In the genomic region with DNA sequence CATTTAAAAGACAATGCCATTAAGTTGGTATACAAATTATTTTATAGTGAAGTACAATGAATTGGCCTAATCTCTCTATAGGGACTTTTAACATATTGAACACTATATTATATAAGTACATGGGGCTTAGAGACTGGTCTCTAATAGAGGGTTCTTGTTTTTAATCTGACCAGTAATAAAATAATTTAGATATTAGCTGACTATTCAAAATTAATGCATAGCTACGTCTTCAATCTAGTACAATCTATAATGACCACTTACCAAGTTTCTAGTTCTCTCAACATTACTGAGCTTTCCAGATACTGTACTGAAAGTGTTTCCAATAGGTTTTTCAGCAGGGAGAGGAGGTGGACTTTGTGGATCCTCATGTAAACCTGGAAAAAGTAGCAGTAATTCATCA, we compare ENCODE assay signal across 8 cellular contexts.
"Had no signal": no experiment of that assay in that cellular context is flagged by ENCODE, and none has a peak within 500 bp of the region (broad histone marks: within the 10 kb centered on the region; RNA-seq: fewer than 3 reads in every experiment).

No MANE protein-coding gene starts in this region.

- H2AFZ ChIP-seq: GM23338 had no signal

- ATAC-seq: GM23338 had no signal

- H3K27ac ChIP-seq: HL-60 had no signal

- FAIRE-seq: H1, H54 had no signal

- DNase-seq: H9, HCEC 1CT, Kasumi-1, KG1 had no signal

- H3K4me2 ChIP-seq: GM23338 had no signal

- H3K4me3 ChIP-seq: GM23338 had no signal
